4 cellular contexts compared by ENCODE assay signal in genomic region chr12:105478778-105479177, GRCh38.
DNase-seq lines count a peak whose midpoint lies in the region; TF ChIP-seq lines count a peak whose summit lies in the region.
"Not testable (repeated sequence)": the region's sequence is repeated elsewhere in the genome, so short reads cannot be mapped to it uniquely, and the experiment has no call there.

No MANE protein-coding gene starts in this region.

- H3K27me3 ChIP-seq in HAP-1 (ENCODE audit: low read depth); endodermal cell (ENCODE audit: control insufficient read depth, insufficient read depth, low read length, poor library complexity, severe bottlenecking): not testable (repeated sequence)

- not testable (repeated sequence) for H3K9ac ChIP-seq in endodermal cell (ENCODE audit: extremely low read depth, low read length, poor library complexity, severe bottlenecking)

- H3K36me3 ChIP-seq in HAP-1 (replicated peaks); endodermal cell (ENCODE audit: control insufficient read depth, insufficient read depth, low read length): not testable (repeated sequence)

- H3K4me3 Mint-ChIP-seq in endodermal cell = not testable (repeated sequence)

- DNase-seq in ELF-1 (ENCODE audit: low read depth, low spot score) (peak; percentile 41), HAP-1 (ENCODE audit: low spot score in 2 of 2) (peak; percentile 28 to 88), NCI-H82 (lab: John Stamatoyannopoulos, UW) (peak; percentile 60), endodermal cell (peak; percentile 26)

- H3K27me3 Mint-ChIP-seq in endodermal cell (ENCODE audit: insufficient read depth) = not testable (repeated sequence)

- in situ Hi-C loops in HAP-1 (cut with MboI; ENCODE audit: low sequenced_read_pairs) = not testable (repeated sequence)

- TF ChIP-seq CTCF in endodermal cell (conservative IDR thresholded peaks at IDR 0.05) = not testable (repeated sequence)

- not testable (repeated sequence) for H3K9me3 ChIP-seq in HAP-1; endodermal cell (ENCODE audit: control insufficient read depth, low read length)

- H3K27ac Mint-ChIP-seq in endodermal cell = not testable (repeated sequence)

- not testable (repeated sequence) for H3K27ac ChIP-seq in endodermal cell (ENCODE audit: low read depth, low read length)

- not testable (repeated sequence) for H3K4me3 ChIP-seq in HAP-1; endodermal cell (ENCODE audit: low read length)

- 63 to 81% methylated on average over 4 to 8 of the region's 9 CpGs for whole genome bisulfite sequencing in endodermal cell (ENCODE audit: insufficient coverage in 1 of 2, insufficient read length in 1 of 2), 2 experiments

- peaks cover 51% of the 10 kb centered on the region for H3K4me1 ChIP-seq in HAP-1
- H3K4me1 ChIP-seq in endodermal cell (ENCODE audit: control insufficient read depth, insufficient read depth, low read length) = not testable (repeated sequence)

- not testable (repeated sequence) for H3K9me3 Mint-ChIP-seq in endodermal cell

- H3K36me3 Mint-ChIP-seq in endodermal cell (ENCODE audit: low read depth) = not testable (repeated sequence)

- H3K4me1 Mint-ChIP-seq in endodermal cell = peaks cover 26% of the 10 kb centered on the region
